15 cellular contexts compared by ENCODE assay signal in the genomic region with DNA sequence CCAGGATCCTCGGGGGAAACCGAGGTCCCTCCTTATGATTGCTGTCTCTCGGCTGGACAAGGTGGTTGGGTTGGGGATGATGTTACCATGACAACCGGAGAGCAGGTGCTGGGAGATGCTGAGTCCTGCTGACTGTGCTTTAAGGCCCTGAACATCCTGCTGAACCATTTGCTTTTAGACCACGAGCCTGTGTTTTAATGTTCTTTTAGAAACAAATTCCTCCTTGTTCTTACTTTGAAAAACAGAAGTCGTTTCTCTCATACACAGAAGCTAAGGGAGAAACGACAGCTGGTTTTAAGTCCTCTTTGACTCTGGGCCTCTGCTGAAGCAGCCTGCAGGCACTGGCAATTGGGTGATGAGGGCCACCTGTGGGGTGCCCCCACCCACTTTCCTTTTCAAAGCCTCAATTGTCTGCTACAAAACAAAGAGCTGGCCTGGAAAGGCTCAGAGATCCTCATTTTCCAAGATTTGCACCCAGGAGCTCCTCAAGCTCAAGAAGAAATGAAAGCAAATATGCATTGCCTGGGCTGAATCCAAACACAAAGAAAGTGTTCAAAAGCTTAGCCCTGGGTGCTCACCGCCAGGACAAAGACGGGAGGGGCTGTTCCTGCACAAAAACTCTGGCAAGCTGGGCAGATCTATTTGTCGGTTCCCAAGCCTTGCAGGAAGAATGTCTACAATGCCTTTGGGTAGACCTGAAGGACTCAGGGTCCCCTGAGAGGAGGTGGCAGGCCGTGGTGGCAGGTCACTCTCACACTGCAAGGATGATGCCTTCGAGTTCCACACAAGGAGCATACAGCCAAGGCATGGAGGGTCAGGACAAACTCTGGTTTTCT.
DNase-seq lines count a peak whose midpoint lies in the region; ATAC-seq and TF ChIP-seq lines count a peak whose summit lies in the region.
"Had no signal": no experiment of that assay in that cellular context is flagged by ENCODE, and none has a peak within 500 bp of the region (broad histone marks: within the 10 kb centered on the region; RNA-seq: fewer than 3 reads in every experiment).

No MANE protein-coding gene starts in this region.

- BruUV-seq in mammary epithelial cell (replicated peaks; lab: Mats Ljungman, UMichigan), result no TSS peak

- CTCF ChIA-PET in mammary epithelial cell (lab: Charles Lee; ENCODE audit: low non-redundant PET), result no interaction called here

- H3K18ac ChIP-seq in mesendoderm (ENCODE audit: low read length), result no peak overlapping the region

- no peak overlapping the region for H3K4ac ChIP-seq in mesendoderm (ENCODE audit: low read depth, low read length)

- no peak overlapping the region for H3K9ac ChIP-seq in mammary epithelial cell (ENCODE audit: insufficient read depth, low read length)
- no peak overlapping the region for H3K9ac ChIP-seq in mesendoderm (ENCODE audit: low read length)

- no peaks in the 10 kb centered on the region for H3K79me1 ChIP-seq in mesendoderm (ENCODE audit: low read length)

- ATAC-seq in aorta (ENCODE audit: low FRiP score), result no peak
- ATAC-seq in GM21367 (IDR thresholded peaks at IDR 0.05; ENCODE audit: unreplicated experiment), result no peak
- ATAC-seq: activated CD8-positive, alpha-beta T cell treated with anti-CD3 and anti-CD28 coated beads for 36 hours had no signal

- 57% methylated on average over 12 of the region's 12 CpGs for WGBS in mammary epithelial cell (ENCODE audit: low coverage, missing lambda C conversion rate)
- 65% methylated on average over 10 of the region's 12 CpGs for WGBS in esophagus muscularis mucosa
- 41 to 42% methylated on average over 12 of the region's 12 CpGs for WGBS in aorta, 2 donors
- no CpG with 5 or more reads among the region's 12 CpGs for WGBS in mesendoderm (ENCODE audit: extremely low coverage, insufficient coverage, low lambda C conversion rate)

- dilution Hi-C loops in mammary epithelial cell (cut with HindIII; ENCODE audit: low sequenced_read_pairs), result no loop called here

- no peak overlapping the region for H2AK5ac ChIP-seq in mesendoderm (ENCODE audit: low read length)

- no peak overlapping the region for H2BK5ac ChIP-seq in mesendoderm (ENCODE audit: low read length)

- H4K8ac ChIP-seq in mesendoderm (ENCODE audit: low read depth, low read length), result no peak overlapping the region

- TF ChIP-seq EP300 in esophagus muscularis mucosa (IDR thresholded peaks at IDR 0.05), result no peak

- TF ChIP-seq POLR2A in breast epithelium (IDR thresholded peaks at IDR 0.05), result no peak
- TF ChIP-seq POLR2A in esophagus muscularis mucosa (IDR thresholded peaks at IDR 0.05; ENCODE audit: low read depth), result no peak

- no peak for DNase-seq in breast epithelium (ENCODE audit: low spot score in 2 of 2)
- no peak for DNase-seq in mammary epithelial cell
- DNase-seq in esophagus muscularis mucosa (ENCODE audit: extremely low spot score), result no peak
- DNase-seq in nucleus accumbens (lab: John Stamatoyannopoulos, UW), result peak in 35 of 56 donors; percentile 3 to 61 (median 25)
- DNase-seq in aorta, result no peak
- DNase-seq in mesendoderm, result no peak
- DNase-seq in LoVo (ENCODE audit: low spot score), result no peak
- DNase-seq: activated CD8-positive, alpha-beta T cell treated with anti-CD3 and anti-CD28 coated beads for 36 hours; activated effector memory CD4-positive, alpha-beta T cell treated with anti-CD3 and anti-CD28 coated beads, Interleukin-2, amount 50 U/mL, for 16 hours; CD8-positive, alpha-beta memory T cell; endodermal cell; HCEC 1CT; mesenchymal stem cell; MV-4-11 had no signal

- no peaks in the 10 kb centered on the region for H4K20me1 ChIP-seq in mammary epithelial cell (ENCODE audit: insufficient read depth, low read length)

- intact Hi-C loops in breast epithelium (cut with DNase I; ENCODE audit: low total_unique reads) (no loop called here), mammary epithelial cell (cut with micrococcal nuclease) (loop anchor here (5.0 kb wide), 1 partner anchor 92 kb away; a partner anchor contains a TSS), esophagus muscularis mucosa (cut with DNase I) (no loop called here), aorta (cut with DNase I) (no loop called here)

- no peaks in the 10 kb centered on the region for H3K9me3 ChIP-seq in breast epithelium
- H3K9me3 ChIP-seq in mammary epithelial cell (replicated peaks; ENCODE audit: insufficient read depth, low read length), result no peaks in the 10 kb centered on the region
- no peaks in the 10 kb centered on the region for H3K9me3 ChIP-seq in esophagus muscularis mucosa
- no peaks in the 10 kb centered on the region for H3K9me3 ChIP-seq in aorta (ENCODE audit: control insufficient read depth, low read length)

- H3K56ac ChIP-seq in mesendoderm (ENCODE audit: low read length), result no peak overlapping the region

- H3K4me3 ChIP-seq in breast epithelium (no peak overlapping the region), mammary epithelial cell (replicated peaks in 1 of 3; ENCODE audit: insufficient read depth in 1 of 3, low read depth in 2 of 3, low read length in 3 of 3) (no peak overlapping the region), esophagus muscularis mucosa (no peak overlapping the region), aorta (ENCODE audit: low read length in 2 of 2) (no peak overlapping the region), mesendoderm (ENCODE audit: low read length) (no peak overlapping the region)

- H3K4me1 ChIP-seq in breast epithelium (peaks cover 5 to 19% of the 10 kb centered on the region in 2 donors), mammary epithelial cell (ENCODE audit: insufficient read depth, low read length) (no peaks in the 10 kb centered on the region), esophagus muscularis mucosa (peaks cover 21 to 24% (median 23%) of the 10 kb centered on the region in 4 donors), aorta (ENCODE audit: control insufficient read depth in 1 of 2, insufficient read depth in 2 of 2, low read length in 2 of 2) (no peaks in the 10 kb centered on the region), mesendoderm (ENCODE audit: control insufficient read depth, low read depth, low read length) (no peaks in the 10 kb centered on the region)

- H3K4me2 ChIP-seq in mammary epithelial cell (ENCODE audit: insufficient read depth, low read depth, low read length), result no peak overlapping the region
- no peak overlapping the region for H3K4me2 ChIP-seq in mesendoderm (ENCODE audit: low read length)

- in situ Hi-C loops in mammary epithelial cell (cut with MboI; ENCODE audit: low sequenced_read_pairs in 2 of 2), result no loop called here

- H3K79me2 ChIP-seq in mammary epithelial cell (ENCODE audit: insufficient read depth, low read length) (no peaks in the 10 kb centered on the region), mesendoderm (ENCODE audit: control insufficient read depth, insufficient read depth, low read length) (no peaks in the 10 kb centered on the region)

- no peaks in the 10 kb centered on the region for H3K36me3 ChIP-seq in breast epithelium
- no peaks in the 10 kb centered on the region for H3K36me3 ChIP-seq in mammary epithelial cell (ENCODE audit: insufficient read depth, low read length)
- no peaks in the 10 kb centered on the region for H3K36me3 ChIP-seq in esophagus muscularis mucosa
- H3K36me3 ChIP-seq in aorta (ENCODE audit: control insufficient read depth in 1 of 2, insufficient read depth in 2 of 2, low read length in 1 of 2), result no peaks in the 10 kb centered on the region
- H3K36me3 ChIP-seq in mesendoderm (ENCODE audit: control insufficient read depth, insufficient read depth, low read length), result no peaks in the 10 kb centered on the region

- no peak overlapping the region for H2BK120ac ChIP-seq in mesendoderm (ENCODE audit: low read depth, low read length)

- H3K27ac ChIP-seq in breast epithelium, result peak overlapping the region; percentile 52 to 53
- no peak overlapping the region for H3K27ac ChIP-seq in mammary epithelial cell (ENCODE audit: insufficient read depth, low read depth, low read length)
- peak overlapping the region; percentile 19 to 60 (median 40) for H3K27ac ChIP-seq in esophagus muscularis mucosa (replicated peaks in 1 of 4)
- peak overlapping the region; percentile 38 to 76 for H3K27ac ChIP-seq in aorta (ENCODE audit: low read depth in 1 of 2, low read length in 2 of 2)
- H3K27ac ChIP-seq in mesendoderm (ENCODE audit: low read depth, low read length), result no peak overlapping the region

- no peak overlapping the region for H4K5ac ChIP-seq in mesendoderm (ENCODE audit: low read length)

- H3K27me3 ChIP-seq in breast epithelium (no peaks in the 10 kb centered on the region), mammary epithelial cell (ENCODE audit: insufficient read depth, low read length) (no peaks in the 10 kb centered on the region), esophagus muscularis mucosa (peaks cover 0 to 17% (median 0%) of the 10 kb centered on the region in 4 donors), aorta (ENCODE audit: control insufficient read depth in 1 of 2, insufficient read depth in 2 of 2, low read length in 1 of 2) (no peaks in the 10 kb centered on the region), mesendoderm (ENCODE audit: insufficient read depth, low read length, poor library complexity) (no peaks in the 10 kb centered on the region)

- TF ChIP-seq CTCF in breast epithelium (IDR thresholded peaks at IDR 0.05) (no peak), mammary epithelial cell (conservative IDR thresholded peaks at IDR 0.05 in 1 of 2, IDR thresholded peaks at IDR 0.05 in 1 of 2; ENCODE audit: extremely low read depth in 1 of 2, insufficient read depth in 1 of 2, low read depth in 1 of 2, low read length in 2 of 2) (no peak), esophagus muscularis mucosa (IDR thresholded peaks at IDR 0.05) (no peak)

- no peak overlapping the region for H3K23ac ChIP-seq in mesendoderm (ENCODE audit: low read length)

- no peak overlapping the region for H2AFZ ChIP-seq in mammary epithelial cell (ENCODE audit: low read depth, low read length)

- H2BK15ac ChIP-seq in mesendoderm (replicated peaks; ENCODE audit: low read depth), result no peak overlapping the region

Comparison
In these comparisons a context has a peak if more than half of its experiments do, and no peak if none do; other contexts are left out.
1. H3K27ac ChIP-seq: peak in breast epithelium (2 of 2), esophagus muscularis mucosa (4 of 4) and aorta (2 of 2); none in mammary epithelial cell (single experiment) and mesendoderm (single experiment).
2. DNase-seq: peak in nucleus accumbens (35 of 56); none in breast epithelium (0 of 2), mammary epithelial cell (single experiment), esophagus muscularis mucosa (single experiment), aorta (0 of 2), mesendoderm (single experiment) and LoVo (single experiment).